ENCODE assay signal across 11 cellular contexts in genomic region chr12:2358986-2359658, GRCh38.
DNase-seq lines count a peak whose midpoint lies in the region; ATAC-seq, FAIRE-seq and TF ChIP-seq lines count a peak whose summit lies in the region.
"Had no signal": no experiment of that assay in that cellular context is flagged by ENCODE, and none has a peak within 500 bp of the region (broad histone marks: within the 10 kb centered on the region; RNA-seq: fewer than 3 reads in every experiment).

No MANE protein-coding gene starts in this region.

- CTCF ChIA-PET in MCF 10A (lab: Yijun Ruan, JAX) = interaction anchor here (0.5 to 1.2 kb wide), 4 partner anchors 23 to 546 kb away, joined by 3 to 4 read pairs (median 3); no protein-coding TSS in a partner anchor
- CTCF ChIA-PET in PC-9 (lab: Charles Lee) = no interaction called here

- intact Hi-C loops in breast epithelium (cut with DNase I; ENCODE audit: low total_unique reads) (no loop called here), MCF 10A (cut with micrococcal nuclease) (no loop called here), left lung (cut with DNase I) (no loop called here), PC-9 (cut with micrococcal nuclease; ENCODE audit: unreplicated experiment) (no loop called here)

- H3K4me1 ChIP-seq in breast epithelium = no peaks in the 10 kb centered on the region
- peaks cover 0 to 32% of the 10 kb centered on the region in 2 donors for H3K4me1 ChIP-seq in left lung
- H3K4me1 ChIP-seq in PC-9 (replicated peaks; ENCODE audit: insufficient read depth) = no peaks in the 10 kb centered on the region
- H3K4me1 ChIP-seq: HAP-1 had no signal

- no peaks in the 10 kb centered on the region for H3K36me3 ChIP-seq in breast epithelium
- H3K36me3 ChIP-seq in left lung = no peaks in the 10 kb centered on the region
- H3K36me3 ChIP-seq in PC-9 (ENCODE audit: low read depth) = no peaks in the 10 kb centered on the region
- H3K36me3 ChIP-seq: HAP-1 had no signal

- TF ChIP-seq CTCF in breast epithelium (IDR thresholded peaks at IDR 0.05) (no peak), MCF 10A (IDR thresholded peaks at IDR 0.05; ENCODE audit: unreplicated experiment) (no peak), left lung (IDR thresholded peaks at IDR 0.05) (no peak), PC-9 (conservative IDR thresholded peaks at IDR 0.05) (no peak)

- no peaks in the 10 kb centered on the region for H3K9me3 ChIP-seq in breast epithelium
- H3K9me3 ChIP-seq in left lung = no peaks in the 10 kb centered on the region
- H3K9me3 ChIP-seq in PC-9 (ENCODE audit: insufficient read depth, low read depth) = no peaks in the 10 kb centered on the region
- H3K9me3 ChIP-seq: HAP-1 had no signal

- H3K36me3 Mint-ChIP-seq in MCF 10A (ENCODE audit: insufficient read depth, unreplicated experiment) = no peaks in the 10 kb centered on the region
- H3K36me3 Mint-ChIP-seq in activated naive CD8-positive, alpha-beta T cell treated with anti-CD3 and anti-CD28 coated beads, Interleukin-2, amount 50 U/mL, for 24 hours (ENCODE audit: low read depth) = no peaks in the 10 kb centered on the region

- no peak overlapping the region for H2AFZ ChIP-seq in PC-9

- H3K4me3 ChIP-seq in breast epithelium (peak overlapping the region in 1 of 3 donors; percentile 15), left lung (no peak overlapping the region), PC-9 (no peak overlapping the region)
- H3K4me3 ChIP-seq: HAP-1 had no signal

- no peak overlapping the region for H3K27ac Mint-ChIP-seq in MCF 10A (ENCODE audit: low read depth, unreplicated experiment)
- peak overlapping the region; percentile 27 for H3K27ac Mint-ChIP-seq in activated naive CD8-positive, alpha-beta T cell treated with anti-CD3 and anti-CD28 coated beads, Interleukin-2, amount 50 U/mL, for 24 hours

- H3K27me3 ChIP-seq in breast epithelium (no peaks in the 10 kb centered on the region), left lung (no peaks in the 10 kb centered on the region), PC-9 (ENCODE audit: insufficient read depth, low read depth) (peaks cover 82% of the 10 kb centered on the region)

- TF ChIP-seq POLR2A in breast epithelium (IDR thresholded peaks at IDR 0.05) = no peak

- H3K27ac ChIP-seq in breast epithelium (peak overlapping the region; percentile 68 to 79), left lung (peak overlapping the region in 1 of 2 donors; percentile 82), PC-9 (no peak overlapping the region)

- H3K9me2 ChIP-seq in PC-9 (ENCODE audit: insufficient read depth) = no peaks in the 10 kb centered on the region

- no peaks in the 10 kb centered on the region for H3K79me2 ChIP-seq in PC-9 (ENCODE audit: low read depth)

- BruUV-seq in MCF 10A (replicated peaks; lab: Mats Ljungman, UMichigan) = no TSS peak
- BruUV-seq in PC-9 (replicated peaks; lab: Mats Ljungman, UMichigan) = no TSS peak

- peak; percentile 94 for FAIRE-seq in urothelium cell line (lab: Jason Lieb, UNC)

- peaks cover 6% of the 10 kb centered on the region for H3K4me1 Mint-ChIP-seq in MCF 10A (ENCODE audit: insufficient read depth, unreplicated experiment)
- peaks cover 33% of the 10 kb centered on the region for H3K4me1 Mint-ChIP-seq in activated naive CD8-positive, alpha-beta T cell treated with anti-CD3 and anti-CD28 coated beads, Interleukin-2, amount 50 U/mL, for 24 hours

- no peaks in the 10 kb centered on the region for H3K9me3 Mint-ChIP-seq in MCF 10A (ENCODE audit: unreplicated experiment)
- H3K9me3 Mint-ChIP-seq in activated naive CD8-positive, alpha-beta T cell treated with anti-CD3 and anti-CD28 coated beads, Interleukin-2, amount 50 U/mL, for 24 hours = no peaks in the 10 kb centered on the region

- POLR2A ChIA-PET in MCF 10A (lab: Yijun Ruan, JAX) (no interaction called here), PC-9 (lab: Charles Lee; ENCODE audit: unreplicated experiment) (no interaction called here)

- no peak overlapping the region for H3K4me3 Mint-ChIP-seq in MCF 10A (ENCODE audit: unreplicated experiment)
- H3K4me3 Mint-ChIP-seq in activated naive CD8-positive, alpha-beta T cell treated with anti-CD3 and anti-CD28 coated beads, Interleukin-2, amount 50 U/mL, for 24 hours = no peak overlapping the region

- no peaks in the 10 kb centered on the region for H4K20me1 ChIP-seq in PC-9 (ENCODE audit: insufficient read depth)

- DNase-seq in breast epithelium (ENCODE audit: low spot score in 2 of 2) (no peak), MCF 10A (ENCODE audit: unreplicated experiment) (no peak), left lung (no peak), urothelium cell line (ENCODE audit: low spot score) (peak; percentile 64), NCI-H526 (lab: John Stamatoyannopoulos, UW) (no peak), NCI-H1436 (lab: John Stamatoyannopoulos, UW) (no peak), PC-9 (no peak)
- no peak for DNase-seq in activated naive CD8-positive, alpha-beta T cell treated with anti-CD3 and anti-CD28 coated beads, Interleukin-2, amount 50 U/mL, for 24 hours
- DNase-seq: activated CD4-positive, alpha-beta T cell treated with anti-CD3 and anti-CD28 coated beads for 1 hour; NCI-H446 treated with DMSO at 0.1 percent for 48 hours had no signal

- H3F3A ChIP-seq in PC-9 (ENCODE audit: insufficient read depth, low read depth) = no peaks in the 10 kb centered on the region

- peaks cover 6% of the 10 kb centered on the region for H3K27me3 Mint-ChIP-seq in MCF 10A (ENCODE audit: insufficient read depth, unreplicated experiment)
- H3K27me3 Mint-ChIP-seq in activated naive CD8-positive, alpha-beta T cell treated with anti-CD3 and anti-CD28 coated beads, Interleukin-2, amount 50 U/mL, for 24 hours = peaks cover 2% of the 10 kb centered on the region

- H3K4me2 ChIP-seq in PC-9 = no peak overlapping the region

- no peak for ATAC-seq in activated naive CD8-positive, alpha-beta T cell treated with anti-CD3 and anti-CD28 coated beads, Interleukin-2, amount 50 U/mL, for 24 hours
- peak; percentile 64 for ATAC-seq in left lung
